ENCODE assay signal across 1 cellular context in the genomic region with DNA sequence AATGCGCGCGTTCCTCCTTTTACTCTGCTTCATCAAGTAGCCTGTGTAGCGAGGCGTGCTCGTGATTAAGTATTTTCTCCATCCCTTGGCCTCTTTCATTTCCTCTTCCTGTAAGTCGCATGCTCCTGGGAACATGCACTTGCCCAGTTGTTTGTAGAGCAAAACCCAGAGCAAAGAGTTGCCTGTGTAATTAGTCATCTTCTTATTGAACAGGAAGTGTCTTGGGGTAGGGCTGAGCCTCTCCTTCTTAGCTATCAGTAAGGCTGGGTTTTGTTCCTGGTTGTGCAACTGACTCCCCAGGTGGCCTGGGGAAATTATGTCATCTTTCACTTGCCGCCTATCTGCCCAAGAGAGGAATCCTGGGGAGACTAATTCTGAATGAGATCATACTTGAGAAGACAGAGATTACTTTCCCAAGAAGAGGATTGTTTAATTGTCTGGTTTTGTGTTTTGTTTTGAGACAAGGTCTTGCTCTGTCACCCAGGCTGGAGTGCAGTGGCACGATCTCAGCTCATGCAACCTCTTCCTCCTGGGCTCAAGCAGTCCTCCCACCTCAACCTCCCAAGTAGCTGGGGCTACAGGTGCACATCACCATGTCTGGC.
TF ChIP-seq lines count a peak whose summit lies in the region.

No MANE protein-coding gene starts in this region.

TF ChIP-seq in K562, 482 proteins besides CTCF, POLR2A, EP300 and RAD21 (continued from another document and continues in another):
- TF ChIP-seq MEF2A (IDR thresholded peaks at IDR 0.05; ENCODE audit: control insufficient read depth, low read depth, low read length) (no peak), SMAD1 (IDR thresholded peaks at IDR 0.05; ENCODE audit: low read depth, low read length, partially characterized antibody) (peak; percentile 90), RBM25 (IDR thresholded peaks at IDR 0.05; ENCODE audit: low read depth, low read length, severe bottlenecking) (no peak), EP400 (IDR thresholded peaks at IDR 0.05) (0 out of 2 replicates have a peak, but pooled peaks have one; percentile 30), KAT7 (CRISPR knock-in tag; IDR thresholded peaks at IDR 0.05; ENCODE audit: borderline replicate concordance) (no peak), FOXP1 (CRISPR knock-in tag; IDR thresholded peaks at IDR 0.05) (no peak), PCBP2 (IDR thresholded peaks at IDR 0.05; ENCODE audit: low read depth, low read length, poor library complexity, severe bottlenecking) (no peak), SMARCA4 (IDR thresholded peaks at IDR 0.05) (peak; percentile 75; the same call in 1 of the 2 replicates), RHOXF2B (CRISPR knock-in tag; conservative IDR thresholded peaks at IDR 0.05) (no peak), ZSCAN29 (IDR thresholded peaks at IDR 0.05) (no peak), ESRRB (CRISPR knock-in tag; IDR thresholded peaks at IDR 0.05; ENCODE audit: borderline replicate concordance) (no peak), PURB (CRISPR knock-in tag; IDR thresholded peaks at IDR 0.05; ENCODE audit: low read depth) (no peak), ZNF347 (CRISPR knock-in tag; IDR thresholded peaks at IDR 0.05; ENCODE audit: low read depth) (no peak), ZNF717 (CRISPR knock-in tag; IDR thresholded peaks at IDR 0.05) (no peak), HDGF (IDR thresholded peaks at IDR 0.05) (no peak), CTBP1 (IDR thresholded peaks at IDR 0.05; ENCODE audit: borderline replicate concordance) (peak; percentile 82), ZNF175 (CRISPR knock-in tag; IDR thresholded peaks at IDR 0.05; ENCODE audit: low read depth) (0 out of 2 replicates have a peak, but pooled peaks have one; percentile 46), PTRF (tag; IDR thresholded peaks at IDR 0.05) (no peak), RUNX1 (IDR thresholded peaks at IDR 0.05; ENCODE audit: low read depth) (no peak), SIRT6 (IDR thresholded peaks at IDR 0.05; ENCODE audit: low read depth, low read length) (no peak), JUN (IDR thresholded peaks at IDR 0.05; ENCODE audit: borderline replicate concordance, low read depth, low read length) (peak; percentile 90), JUN (CRISPR knock-in tag; IDR thresholded peaks at IDR 0.05; ENCODE audit: borderline replicate concordance) (no peak; the same call in 1 of the 2 replicates), TGIF2 (CRISPR knock-in tag; IDR thresholded peaks at IDR 0.05) (no peak), KDM5B (IDR thresholded peaks at IDR 0.05; ENCODE audit: insufficient replicate concordance, low read depth, low read length) (no peak), ZNF311 (CRISPR knock-in tag; IDR thresholded peaks at IDR 0.05) (no peak), ZFP30 (CRISPR knock-in tag; IDR thresholded peaks at IDR 0.05; ENCODE audit: borderline replicate concordance) (no peak), CSDE1 (IDR thresholded peaks at IDR 0.05) (no peak), POU5F1 (IDR thresholded peaks at IDR 0.05; ENCODE audit: borderline replicate concordance, low read depth, low read length, partially characterized antibody) (no peak), ZBED1 (IDR thresholded peaks at IDR 0.05) (no peak), ZNF785 (CRISPR knock-in tag; IDR thresholded peaks at IDR 0.05) (no peak), KAT8 (IDR thresholded peaks at IDR 0.05; ENCODE audit: low read depth) (no peak), NCOA1 (IDR thresholded peaks at IDR 0.05; ENCODE audit: low read depth) (no peak), SUPT5H (IDR thresholded peaks at IDR 0.05) (no peak), NFIC (IDR thresholded peaks at IDR 0.05) (0 out of 2 replicates have a peak, but pooled peaks have one; percentile 8)
- TF ChIP-seq, protein P1, sequence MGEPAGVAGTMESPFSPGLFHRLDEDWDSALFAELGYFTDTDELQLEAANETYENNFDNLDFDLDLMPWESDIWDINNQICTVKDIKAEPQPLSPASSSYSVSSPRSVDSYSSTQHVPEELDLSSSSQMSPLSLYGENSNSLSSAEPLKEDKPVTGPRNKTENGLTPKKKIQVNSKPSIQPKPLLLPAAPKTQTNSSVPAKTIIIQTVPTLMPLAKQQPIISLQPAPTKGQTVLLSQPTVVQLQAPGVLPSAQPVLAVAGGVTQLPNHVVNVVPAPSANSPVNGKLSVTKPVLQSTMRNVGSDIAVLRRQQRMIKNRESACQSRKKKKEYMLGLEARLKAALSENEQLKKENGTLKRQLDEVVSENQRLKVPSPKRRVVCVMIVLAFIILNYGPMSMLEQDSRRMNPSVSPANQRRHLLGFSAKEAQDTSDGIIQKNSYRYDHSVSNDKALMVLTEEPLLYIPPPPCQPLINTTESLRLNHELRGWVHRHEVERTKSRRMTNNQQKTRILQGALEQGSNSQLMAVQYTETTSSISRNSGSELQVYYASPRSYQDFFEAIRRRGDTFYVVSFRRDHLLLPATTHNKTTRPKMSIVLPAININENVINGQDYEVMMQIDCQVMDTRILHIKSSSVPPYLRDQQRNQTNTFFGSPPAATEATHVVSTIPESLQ (CRISPR knock-in tag; IDR thresholded peaks at IDR 0.05) = 0 out of 2 replicates have a peak, but pooled peaks have one; percentile 56
- TF ChIP-seq, protein P2, sequence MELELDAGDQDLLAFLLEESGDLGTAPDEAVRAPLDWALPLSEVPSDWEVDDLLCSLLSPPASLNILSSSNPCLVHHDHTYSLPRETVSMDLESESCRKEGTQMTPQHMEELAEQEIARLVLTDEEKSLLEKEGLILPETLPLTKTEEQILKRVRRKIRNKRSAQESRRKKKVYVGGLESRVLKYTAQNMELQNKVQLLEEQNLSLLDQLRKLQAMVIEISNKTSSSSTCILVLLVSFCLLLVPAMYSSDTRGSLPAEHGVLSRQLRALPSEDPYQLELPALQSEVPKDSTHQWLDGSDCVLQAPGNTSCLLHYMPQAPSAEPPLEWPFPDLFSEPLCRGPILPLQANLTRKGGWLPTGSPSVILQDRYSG (tag; conservative IDR thresholded peaks at IDR 0.05; ENCODE audit: low read depth) = 0 out of 2 replicates have a peak, but pooled peaks have one; percentile 29
- TF ChIP-seq, protein P3, sequence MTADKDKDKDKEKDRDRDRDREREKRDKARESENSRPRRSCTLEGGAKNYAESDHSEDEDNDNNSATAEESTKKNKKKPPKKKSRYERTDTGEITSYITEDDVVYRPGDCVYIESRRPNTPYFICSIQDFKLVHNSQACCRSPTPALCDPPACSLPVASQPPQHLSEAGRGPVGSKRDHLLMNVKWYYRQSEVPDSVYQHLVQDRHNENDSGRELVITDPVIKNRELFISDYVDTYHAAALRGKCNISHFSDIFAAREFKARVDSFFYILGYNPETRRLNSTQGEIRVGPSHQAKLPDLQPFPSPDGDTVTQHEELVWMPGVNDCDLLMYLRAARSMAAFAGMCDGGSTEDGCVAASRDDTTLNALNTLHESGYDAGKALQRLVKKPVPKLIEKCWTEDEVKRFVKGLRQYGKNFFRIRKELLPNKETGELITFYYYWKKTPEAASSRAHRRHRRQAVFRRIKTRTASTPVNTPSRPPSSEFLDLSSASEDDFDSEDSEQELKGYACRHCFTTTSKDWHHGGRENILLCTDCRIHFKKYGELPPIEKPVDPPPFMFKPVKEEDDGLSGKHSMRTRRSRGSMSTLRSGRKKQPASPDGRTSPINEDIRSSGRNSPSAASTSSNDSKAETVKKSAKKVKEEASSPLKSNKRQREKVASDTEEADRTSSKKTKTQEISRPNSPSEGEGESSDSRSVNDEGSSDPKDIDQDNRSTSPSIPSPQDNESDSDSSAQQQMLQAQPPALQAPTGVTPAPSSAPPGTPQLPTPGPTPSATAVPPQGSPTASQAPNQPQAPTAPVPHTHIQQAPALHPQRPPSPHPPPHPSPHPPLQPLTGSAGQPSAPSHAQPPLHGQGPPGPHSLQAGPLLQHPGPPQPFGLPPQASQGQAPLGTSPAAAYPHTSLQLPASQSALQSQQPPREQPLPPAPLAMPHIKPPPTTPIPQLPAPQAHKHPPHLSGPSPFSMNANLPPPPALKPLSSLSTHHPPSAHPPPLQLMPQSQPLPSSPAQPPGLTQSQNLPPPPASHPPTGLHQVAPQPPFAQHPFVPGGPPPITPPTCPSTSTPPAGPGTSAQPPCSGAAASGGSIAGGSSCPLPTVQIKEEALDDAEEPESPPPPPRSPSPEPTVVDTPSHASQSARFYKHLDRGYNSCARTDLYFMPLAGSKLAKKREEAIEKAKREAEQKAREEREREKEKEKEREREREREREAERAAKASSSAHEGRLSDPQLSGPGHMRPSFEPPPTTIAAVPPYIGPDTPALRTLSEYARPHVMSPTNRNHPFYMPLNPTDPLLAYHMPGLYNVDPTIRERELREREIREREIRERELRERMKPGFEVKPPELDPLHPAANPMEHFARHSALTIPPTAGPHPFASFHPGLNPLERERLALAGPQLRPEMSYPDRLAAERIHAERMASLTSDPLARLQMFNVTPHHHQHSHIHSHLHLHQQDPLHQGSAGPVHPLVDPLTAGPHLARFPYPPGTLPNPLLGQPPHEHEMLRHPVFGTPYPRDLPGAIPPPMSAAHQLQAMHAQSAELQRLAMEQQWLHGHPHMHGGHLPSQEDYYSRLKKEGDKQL (CRISPR knock-in tag; IDR thresholded peaks at IDR 0.05; ENCODE audit: borderline replicate concordance) = no peak
- TF ChIP-seq, protein P4, sequence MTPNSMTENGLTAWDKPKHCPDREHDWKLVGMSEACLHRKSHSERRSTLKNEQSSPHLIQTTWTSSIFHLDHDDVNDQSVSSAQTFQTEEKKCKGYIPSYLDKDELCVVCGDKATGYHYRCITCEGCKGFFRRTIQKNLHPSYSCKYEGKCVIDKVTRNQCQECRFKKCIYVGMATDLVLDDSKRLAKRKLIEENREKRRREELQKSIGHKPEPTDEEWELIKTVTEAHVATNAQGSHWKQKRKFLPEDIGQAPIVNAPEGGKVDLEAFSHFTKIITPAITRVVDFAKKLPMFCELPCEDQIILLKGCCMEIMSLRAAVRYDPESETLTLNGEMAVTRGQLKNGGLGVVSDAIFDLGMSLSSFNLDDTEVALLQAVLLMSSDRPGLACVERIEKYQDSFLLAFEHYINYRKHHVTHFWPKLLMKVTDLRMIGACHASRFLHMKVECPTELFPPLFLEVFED (CRISPR knock-in tag; conservative IDR thresholded peaks at IDR 0.05) = no peak
- TF ChIP-seq, protein P5, sequence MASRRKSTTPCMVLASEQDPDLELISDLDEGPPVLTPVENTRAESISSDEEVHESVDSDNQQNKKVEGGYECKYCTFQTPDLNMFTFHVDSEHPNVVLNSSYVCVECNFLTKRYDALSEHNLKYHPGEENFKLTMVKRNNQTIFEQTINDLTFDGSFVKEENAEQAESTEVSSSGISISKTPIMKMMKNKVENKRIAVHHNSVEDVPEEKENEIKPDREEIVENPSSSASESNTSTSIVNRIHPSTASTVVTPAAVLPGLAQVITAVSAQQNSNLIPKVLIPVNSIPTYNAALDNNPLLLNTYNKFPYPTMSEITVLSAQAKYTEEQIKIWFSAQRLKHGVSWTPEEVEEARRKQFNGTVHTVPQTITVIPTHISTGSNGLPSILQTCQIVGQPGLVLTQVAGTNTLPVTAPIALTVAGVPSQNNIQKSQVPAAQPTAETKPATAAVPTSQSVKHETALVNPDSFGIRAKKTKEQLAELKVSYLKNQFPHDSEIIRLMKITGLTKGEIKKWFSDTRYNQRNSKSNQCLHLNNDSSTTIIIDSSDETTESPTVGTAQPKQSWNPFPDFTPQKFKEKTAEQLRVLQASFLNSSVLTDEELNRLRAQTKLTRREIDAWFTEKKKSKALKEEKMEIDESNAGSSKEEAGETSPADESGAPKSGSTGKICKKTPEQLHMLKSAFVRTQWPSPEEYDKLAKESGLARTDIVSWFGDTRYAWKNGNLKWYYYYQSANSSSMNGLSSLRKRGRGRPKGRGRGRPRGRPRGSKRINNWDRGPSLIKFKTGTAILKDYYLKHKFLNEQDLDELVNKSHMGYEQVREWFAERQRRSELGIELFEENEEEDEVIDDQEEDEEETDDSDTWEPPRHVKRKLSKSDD (conservative IDR thresholded peaks at IDR 0.05; ENCODE audit: low read length) = no peak
- TF ChIP-seq, protein P6, sequence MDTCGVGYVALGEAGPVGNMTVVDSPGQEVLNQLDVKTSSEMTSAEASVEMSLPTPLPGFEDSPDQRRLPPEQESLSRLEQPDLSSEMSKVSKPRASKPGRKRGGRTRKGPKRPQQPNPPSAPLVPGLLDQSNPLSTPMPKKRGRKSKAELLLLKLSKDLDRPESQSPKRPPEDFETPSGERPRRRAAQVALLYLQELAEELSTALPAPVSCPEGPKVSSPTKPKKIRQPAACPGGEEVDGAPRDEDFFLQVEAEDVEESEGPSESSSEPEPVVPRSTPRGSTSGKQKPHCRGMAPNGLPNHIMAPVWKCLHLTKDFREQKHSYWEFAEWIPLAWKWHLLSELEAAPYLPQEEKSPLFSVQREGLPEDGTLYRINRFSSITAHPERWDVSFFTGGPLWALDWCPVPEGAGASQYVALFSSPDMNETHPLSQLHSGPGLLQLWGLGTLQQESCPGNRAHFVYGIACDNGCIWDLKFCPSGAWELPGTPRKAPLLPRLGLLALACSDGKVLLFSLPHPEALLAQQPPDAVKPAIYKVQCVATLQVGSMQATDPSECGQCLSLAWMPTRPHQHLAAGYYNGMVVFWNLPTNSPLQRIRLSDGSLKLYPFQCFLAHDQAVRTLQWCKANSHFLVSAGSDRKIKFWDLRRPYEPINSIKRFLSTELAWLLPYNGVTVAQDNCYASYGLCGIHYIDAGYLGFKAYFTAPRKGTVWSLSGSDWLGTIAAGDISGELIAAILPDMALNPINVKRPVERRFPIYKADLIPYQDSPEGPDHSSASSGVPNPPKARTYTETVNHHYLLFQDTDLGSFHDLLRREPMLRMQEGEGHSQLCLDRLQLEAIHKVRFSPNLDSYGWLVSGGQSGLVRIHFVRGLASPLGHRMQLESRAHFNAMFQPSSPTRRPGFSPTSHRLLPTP (IDR thresholded peaks at IDR 0.05; ENCODE audit: borderline replicate concordance, extremely low read depth, insufficient read length) = no peak
- TF ChIP-seq, protein P7, sequence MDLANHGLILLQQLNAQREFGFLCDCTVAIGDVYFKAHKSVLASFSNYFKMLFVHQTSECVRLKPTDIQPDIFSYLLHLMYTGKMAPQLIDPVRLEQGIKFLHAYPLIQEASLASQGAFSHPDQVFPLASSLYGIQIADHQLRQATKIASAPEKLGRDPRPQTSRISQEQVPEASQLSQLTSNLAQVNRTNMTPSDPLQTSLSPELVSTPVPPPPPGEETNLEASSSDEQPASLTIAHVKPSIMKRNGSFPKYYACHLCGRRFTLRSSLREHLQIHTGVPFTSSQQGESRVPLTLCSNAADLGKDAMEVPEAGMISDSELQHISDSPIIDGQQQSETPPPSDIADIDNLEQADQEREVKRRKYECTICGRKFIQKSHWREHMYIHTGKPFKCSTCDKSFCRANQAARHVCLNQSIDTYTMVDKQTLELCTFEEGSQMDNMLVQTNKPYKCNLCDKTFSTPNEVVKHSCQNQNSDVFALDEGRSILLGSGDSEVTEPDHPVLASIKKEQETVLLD (IDR thresholded peaks at IDR 0.05) = no peak
- TF ChIP-seq, protein P8, sequence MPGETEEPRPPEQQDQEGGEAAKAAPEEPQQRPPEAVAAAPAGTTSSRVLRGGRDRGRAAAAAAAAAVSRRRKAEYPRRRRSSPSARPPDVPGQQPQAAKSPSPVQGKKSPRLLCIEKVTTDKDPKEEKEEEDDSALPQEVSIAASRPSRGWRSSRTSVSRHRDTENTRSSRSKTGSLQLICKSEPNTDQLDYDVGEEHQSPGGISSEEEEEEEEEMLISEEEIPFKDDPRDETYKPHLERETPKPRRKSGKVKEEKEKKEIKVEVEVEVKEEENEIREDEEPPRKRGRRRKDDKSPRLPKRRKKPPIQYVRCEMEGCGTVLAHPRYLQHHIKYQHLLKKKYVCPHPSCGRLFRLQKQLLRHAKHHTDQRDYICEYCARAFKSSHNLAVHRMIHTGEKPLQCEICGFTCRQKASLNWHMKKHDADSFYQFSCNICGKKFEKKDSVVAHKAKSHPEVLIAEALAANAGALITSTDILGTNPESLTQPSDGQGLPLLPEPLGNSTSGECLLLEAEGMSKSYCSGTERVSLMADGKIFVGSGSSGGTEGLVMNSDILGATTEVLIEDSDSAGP (CRISPR knock-in tag; IDR thresholded peaks at IDR 0.05) = no peak
